In genomic region chr3:120052685-120053084, GRCh38 we compare ENCODE assay signal across 11 cellular contexts. TPM values are rescaled to one million over a fixed set of nuclear protein-coding genes. Genes with fewer than 3 reads are reported as not detected.
A peak's percentile ranks its signal among the peaks of the same experiment; 100 is the strongest.
DNase-seq lines count a peak whose midpoint lies in the region; ATAC-seq, FAIRE-seq and TF ChIP-seq lines count a peak whose summit lies in the region.
"Had no signal": no experiment of that assay in that cellular context is flagged by ENCODE, and none has a peak within 500 bp of the region (broad histone marks: within the 10 kb centered on the region; RNA-seq: fewer than 3 reads in every experiment).

No MANE protein-coding gene starts in this region.

- BruUV-seq in HepG2 (replicated peaks; lab: Mats Ljungman, UMichigan): no TSS peak

- TF ChIP-seq CTCF in CD8-positive, alpha-beta T cell (IDR thresholded peaks at IDR 0.05): no peak
- TF ChIP-seq CTCF in HepG2 (CRISPR knock-in tag; IDR thresholded peaks at IDR 0.05): no peak
- no peak for TF ChIP-seq CTCF in left ventricle myocardium inferior (IDR thresholded peaks at IDR 0.05; ENCODE audit: borderline replicate concordance)

- peak overlapping the region; percentile 35 for H3K4me3 Mint-ChIP-seq in CD8-positive, alpha-beta T cell

- no peak overlapping the region for H2AFZ ChIP-seq in HepG2 (ENCODE audit: low read length)

- H3K27ac ChIP-seq in CD8-positive, alpha-beta T cell (ENCODE audit: low read depth, low read length): no peak overlapping the region
- H3K27ac ChIP-seq in HepG2 (ENCODE audit: extremely low read length, insufficient read depth, low read length): no peak overlapping the region
- H3K27ac ChIP-seq in left ventricle myocardium inferior (replicated peaks): no peak overlapping the region

- H3K27me3 ChIP-seq in CD8-positive, alpha-beta T cell (ENCODE audit: insufficient read depth, low read length): no peaks in the 10 kb centered on the region
- H3K27me3 ChIP-seq in endocrine pancreas (ENCODE audit: control insufficient read depth, insufficient read depth, low read length) (no peaks in the 10 kb centered on the region), HepG2 (ENCODE audit: control insufficient read depth in 1 of 2, insufficient read depth in 2 of 2, low read length in 2 of 2) (no peaks in the 10 kb centered on the region), left ventricle myocardium inferior (ENCODE audit: low read depth) (no peaks in the 10 kb centered on the region)

- no peak for DNase-seq in CD8-positive, alpha-beta T cell
- DNase-seq in HepG2 (ENCODE audit: low spot score): no peak
- no peak for DNase-seq in left ventricle myocardium inferior
- DNase-seq in cerebellar cortex (ENCODE audit: low spot score): no peak
- DNase-seq in NOMO-1 treated with DMSO at 0.1 percent for 48 hours (lab: John Stamatoyannopoulos, UW; ENCODE audit: unreplicated experiment): no peak
- DNase-seq: activated CD8-positive, alpha-beta memory T cell treated with anti-CD3 and anti-CD28 coated beads, Interleukin-2, amount 50 U/mL, for 48 hours; hypothalamus; NCI-H345 had no signal

- no peak overlapping the region for H3K4me2 ChIP-seq in HepG2 (ENCODE audit: low read depth, low read length)

- no peak for TF ChIP-seq RAD21 in HepG2 (CRISPR knock-in tag; IDR thresholded peaks at IDR 0.05)

- H3K9ac ChIP-seq in endocrine pancreas (ENCODE audit: control insufficient read depth, insufficient read depth, low read length): no peak overlapping the region
- no peak overlapping the region for H3K9ac ChIP-seq in HepG2 (ENCODE audit: insufficient read depth, low read depth, low read length)

- no peaks in the 10 kb centered on the region for H3K27me3 Mint-ChIP-seq in CD8-positive, alpha-beta T cell (ENCODE audit: low read depth)

- peaks cover 95% of the 10 kb centered on the region for H3K79me2 ChIP-seq in HepG2 (ENCODE audit: insufficient read depth, low read length)

- no peak for FAIRE-seq in HepG2 (lab: Jason Lieb, UNC)

- H3K9me3 Mint-ChIP-seq in CD8-positive, alpha-beta T cell: no peaks in the 10 kb centered on the region

- in situ Hi-C loops in HepG2 (cut with HindIII; ENCODE audit: extremely low pct_ligation_motif_present, low pct_unique_long_range_greater_than_20kb): no loop called here

- intact Hi-C loops in CD8-positive, alpha-beta T cell (cut with DNase I, micrococcal nuclease): loop anchor here in 1 of 2 experiments (5.0 kb wide), 1 partner anchor 40 kb away; the partner anchor contains the start of gene GSK3B
- intact Hi-C loops in HepG2 (cut with micrococcal nuclease; ENCODE audit: unreplicated experiment) (no loop called here), left ventricle myocardium inferior (cut with micrococcal nuclease) (no loop called here)

- TF ChIP-seq EP300 in HepG2 (IDR thresholded peaks at IDR 0.05; ENCODE audit: low read depth in 2 of 2, low read length in 2 of 2): no peak
- TF ChIP-seq EP300 in HepG2 (CRISPR knock-in tag; IDR thresholded peaks at IDR 0.05; ENCODE audit: borderline replicate concordance): no peak

- ATAC-seq in CD8-positive, alpha-beta T cell: no peak
- ATAC-seq in GM19452 (IDR thresholded peaks at IDR 0.05; ENCODE audit: unreplicated experiment) (peak; percentile 48), HG03342 (IDR thresholded peaks at IDR 0.05; ENCODE audit: unreplicated experiment) (peak; percentile 46), HepG2 (no peak)

- H4K20me1 ChIP-seq in HepG2 (ENCODE audit: insufficient read depth, low read length): peaks cover 2% of the 10 kb centered on the region; the same call in 1 of the 2 replicates

- peaks cover 27% of the 10 kb centered on the region for H3K4me1 ChIP-seq in CD8-positive, alpha-beta T cell (ENCODE audit: insufficient read depth, low read length)
- H3K4me1 ChIP-seq in endocrine pancreas (ENCODE audit: control insufficient read depth, insufficient read depth, low read length) (peaks cover 40% of the 10 kb centered on the region), HepG2 (ENCODE audit: insufficient read depth, low read length) (peaks cover 6% of the 10 kb centered on the region; the same call in 1 of the 2 replicates), left ventricle myocardium inferior (peaks cover 78% of the 10 kb centered on the region)

- POLR2A ChIA-PET in CD8-positive, alpha-beta T cell (lab: Charles Lee): interaction anchor here (1.1 to 1.7 kb wide), 3 partner anchors 14 to 43 kb away, joined by 3 to 5 read pairs (median 4); no protein-coding TSS in a partner anchor
- POLR2A ChIA-PET in HepG2 (lab: Yijun Ruan, JAX): no interaction called here

- peaks cover 6% of the 10 kb centered on the region for H3K36me3 Mint-ChIP-seq in CD8-positive, alpha-beta T cell

- no peaks in the 10 kb centered on the region for H3K36me3 ChIP-seq in CD8-positive, alpha-beta T cell (ENCODE audit: insufficient read depth, low read length)
- H3K36me3 ChIP-seq in endocrine pancreas (ENCODE audit: control insufficient read depth, insufficient read depth, low read length) (no peaks in the 10 kb centered on the region), HepG2 (replicated peaks in 1 of 2; ENCODE audit: control insufficient read depth in 1 of 2, insufficient read depth in 2 of 2, low read length in 2 of 2) (no peaks in the 10 kb centered on the region), left ventricle myocardium inferior (no peaks in the 10 kb centered on the region)

- TF ChIP-seq POLR2A in HepG2 (IDR thresholded peaks at IDR 0.05; ENCODE audit: insufficient read depth in 1 of 2, low read depth in 2 of 2, low read length in 2 of 2): no peak

- 97% methylated on average over 3 of the region's 3 CpGs for WGBS in HepG2 (ENCODE audit: low lambda C conversion rate)

- CTCF ChIA-PET in CD8-positive, alpha-beta T cell (lab: Charles Lee): no interaction called here
- CTCF ChIA-PET in HepG2 (lab: Yijun Ruan, JAX; ENCODE audit: low intra/inter-chr PET ratio, low total read pairs): no interaction called here

- H3K9me3 ChIP-seq in CD8-positive, alpha-beta T cell (ENCODE audit: low read length): no peaks in the 10 kb centered on the region
- H3K9me3 ChIP-seq in endocrine pancreas (ENCODE audit: control insufficient read depth, low read length) (no peaks in the 10 kb centered on the region), HepG2 (ENCODE audit: low read length) (no peaks in the 10 kb centered on the region), left ventricle myocardium inferior (replicated peaks) (no peaks in the 10 kb centered on the region)

- peak overlapping the region; percentile 25 for H3K27ac Mint-ChIP-seq in CD8-positive, alpha-beta T cell

- H3K4me1 Mint-ChIP-seq in CD8-positive, alpha-beta T cell (ENCODE audit: low read depth): peaks cover 85% of the 10 kb centered on the region

- no peak overlapping the region for H3K4me3 ChIP-seq in CD8-positive, alpha-beta T cell (ENCODE audit: low read depth, low read length)
- H3K4me3 ChIP-seq in endocrine pancreas (ENCODE audit: control insufficient read depth, insufficient read depth, low read length) (peak overlapping the region; percentile 6), HepG2 (replicated peaks in 1 of 3; ENCODE audit: insufficient read depth in 1 of 3, low read depth in 2 of 3, low read length in 3 of 3) (no peak overlapping the region), left ventricle myocardium inferior (no peak overlapping the region)

TF ChIP-seq in HepG2, 621 proteins besides CTCF, POLR2A, EP300 and RAD21 (continues in another document):
- TF ChIP-seq HOXA3 (CRISPR knock-in tag; IDR thresholded peaks at IDR 0.05) (no peak), KDM3A (CRISPR knock-in tag; IDR thresholded peaks at IDR 0.05; ENCODE audit: low read depth) (no peak), MIER2 (CRISPR knock-in tag; IDR thresholded peaks at IDR 0.05) (no peak)
- TF ChIP-seq, protein P1, sequence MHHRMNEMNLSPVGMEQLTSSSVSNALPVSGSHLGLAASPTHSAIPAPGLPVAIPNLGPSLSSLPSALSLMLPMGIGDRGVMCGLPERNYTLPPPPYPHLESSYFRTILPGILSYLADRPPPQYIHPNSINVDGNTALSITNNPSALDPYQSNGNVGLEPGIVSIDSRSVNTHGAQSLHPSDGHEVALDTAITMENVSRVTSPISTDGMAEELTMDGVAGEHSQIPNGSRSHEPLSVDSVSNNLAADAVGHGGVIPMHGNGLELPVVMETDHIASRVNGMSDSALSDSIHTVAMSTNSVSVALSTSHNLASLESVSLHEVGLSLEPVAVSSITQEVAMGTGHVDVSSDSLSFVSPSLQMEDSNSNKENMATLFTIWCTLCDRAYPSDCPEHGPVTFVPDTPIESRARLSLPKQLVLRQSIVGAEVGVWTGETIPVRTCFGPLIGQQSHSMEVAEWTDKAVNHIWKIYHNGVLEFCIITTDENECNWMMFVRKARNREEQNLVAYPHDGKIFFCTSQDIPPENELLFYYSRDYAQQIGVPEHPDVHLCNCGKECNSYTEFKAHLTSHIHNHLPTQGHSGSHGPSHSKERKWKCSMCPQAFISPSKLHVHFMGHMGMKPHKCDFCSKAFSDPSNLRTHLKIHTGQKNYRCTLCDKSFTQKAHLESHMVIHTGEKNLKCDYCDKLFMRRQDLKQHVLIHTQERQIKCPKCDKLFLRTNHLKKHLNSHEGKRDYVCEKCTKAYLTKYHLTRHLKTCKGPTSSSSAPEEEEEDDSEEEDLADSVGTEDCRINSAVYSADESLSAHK (CRISPR knock-in tag; IDR thresholded peaks at IDR 0.05; ENCODE audit: borderline replicate concordance): no peak

RNA-seq across cellular contexts. Expression of gene GSK3B, which starts 41.6 kb away (rescaled TPM):
- total RNA-seq in CD8-positive, alpha-beta T cell: 10 to 100 TPM; 21.9 to 23.3 TPM
- total RNA-seq in HepG2 (2016; rRNA removed; fragmentation: Illumina TruSeq; extraction: Trizol) (30.1 and 42.6 TPM in 2 replicates), left ventricle myocardium inferior (42.5 TPM)
- total RNA-seq in HepG2 (2016; cell fraction: cytosol; rRNA removed; fragmentation: Illumina TruSeq; extraction: Trizol; ENCODE audit: low read depth): 43.4 and 48.1 TPM in 2 replicates
- 27.3 and 33.3 TPM in 2 replicates for total RNA-seq in HepG2 (2016; cell fraction: insoluble cytoplasmic fraction; rRNA removed; fragmentation: Illumina TruSeq; extraction: Trizol)
- 30.5 and 34.7 TPM in 2 replicates for total RNA-seq in HepG2 (2016; cell fraction: membrane; rRNA removed; fragmentation: Illumina TruSeq; extraction: Trizol)
- 30.5 and 39.7 TPM in 2 replicates for total RNA-seq in HepG2 (2016; cell fraction: nucleus; rRNA removed; fragmentation: Illumina TruSeq; extraction: Trizol)
- 19.1 and 22.3 TPM in 2 replicates for polyA plus RNA-seq in HepG2 (2011; rRNA removed)
- polyA plus RNA-seq in HepG2 (2011; cell fraction: cytosol; rRNA removed): 11.2 and 15.3 TPM in 2 replicates
- 8.4 and 11.1 TPM in 2 replicates for polyA plus RNA-seq in HepG2 (2011; cell fraction: nucleus; rRNA removed)
- polyA plus RNA-seq in HepG2 (2012): 14.8 and 15.1 TPM in 2 replicates
- polyA plus RNA-seq in HepG2 (2016; cell fraction: cytosol; fragmentation: Illumina TruSeq; extraction: Trizol; ENCODE audit: low read depth): 4.8 and 7.7 TPM in 2 replicates
- polyA plus RNA-seq in HepG2 (2016; cell fraction: insoluble cytoplasmic fraction; fragmentation: Illumina TruSeq; extraction: Trizol; ENCODE audit: low read depth): 27.1 and 32.0 TPM in 2 replicates
- polyA plus RNA-seq in HepG2 (2016; cell fraction: membrane; fragmentation: Illumina TruSeq; extraction: Trizol; ENCODE audit: low read depth): 13.0 and 17.1 TPM in 2 replicates
- 23.7 and 27.1 TPM in 2 replicates for polyA plus RNA-seq in HepG2 (2016; cell fraction: nucleus; fragmentation: Illumina TruSeq; extraction: Trizol; ENCODE audit: insufficient read depth, low read depth)
- 15.6 and 77.8 TPM in 2 replicates for polyA minus RNA-seq in HepG2 (2011; rRNA and poly(A)+ RNA removed; ENCODE audit: low replicate concordance)
- 24.6 and 34.5 TPM in 2 replicates for polyA minus RNA-seq in HepG2 (2011; cell fraction: cytosol; rRNA and poly(A)+ RNA removed)
- polyA minus RNA-seq in HepG2 (2011; cell fraction: nucleus; rRNA and poly(A)+ RNA removed): 61.4 and 73.0 TPM in 2 replicates

Comparison
In these comparisons a context has a peak if more than half of its experiments do, and no peak if none do; other contexts are left out.
1. ATAC-seq: peak in GM19452 (single experiment) and HG03342 (single experiment); none in CD8-positive, alpha-beta T cell (single experiment) and HepG2 (single experiment).